In genomic region chr18:805755-806110, GRCh38 we compare ENCODE assay signal across 10 cellular contexts. TPM values are rescaled to one million over a fixed set of nuclear protein-coding genes. Genes with fewer than 3 reads are reported as not detected.
DNase-seq lines count a peak whose midpoint lies in the region; ATAC-seq and TF ChIP-seq lines count a peak whose summit lies in the region.
"Had no signal": no experiment of that assay in that cellular context is flagged by ENCODE, and none has a peak within 500 bp of the region (broad histone marks: within the 10 kb centered on the region; RNA-seq: fewer than 3 reads in every experiment).

No MANE protein-coding gene starts in this region.

- peak overlapping the region in 3 of 7 donors; percentile 5 to 73 (median 24) for H3K27ac Mint-ChIP-seq in CD4-positive, alpha-beta memory T cell
- H3K27ac Mint-ChIP-seq in chondrocyte (ENCODE audit: unreplicated experiment), result peak overlapping the region; percentile 19

- TF ChIP-seq POLR2A in thyroid gland (IDR thresholded peaks at IDR 0.05), result no peak

- ATAC-seq in GM19328 (IDR thresholded peaks at IDR 0.05; ENCODE audit: unreplicated experiment) (peak; percentile 27), HG03159 (IDR thresholded peaks at IDR 0.05; ENCODE audit: unreplicated experiment) (peak; percentile 36)

- H3K27ac ChIP-seq in CD4-positive, alpha-beta memory T cell (ENCODE audit: low read depth, low read length), result no peak overlapping the region
- no peak overlapping the region for H3K27ac ChIP-seq in thyroid gland

- H3K27me3 ChIP-seq in CD4-positive, alpha-beta memory T cell (ENCODE audit: insufficient read depth, low read length), result no peaks in the 10 kb centered on the region
- H3K27me3 ChIP-seq in thyroid gland, result no peaks in the 10 kb centered on the region

- CTCF ChIA-PET in CD4-positive, alpha-beta memory T cell (lab: Charles Lee; ENCODE audit: partially characterized antibody), result interaction anchor here (1.4 to 5.0 kb wide), 2 partner anchors 11 to 25 kb away, joined by 3 to 22 read pairs; no protein-coding TSS in a partner anchor

- H3K36me3 Mint-ChIP-seq in CD4-positive, alpha-beta memory T cell, result no peaks in the 10 kb centered on the region
- no peaks in the 10 kb centered on the region for H3K36me3 Mint-ChIP-seq in chondrocyte (ENCODE audit: low read depth)

- H3K27me3 Mint-ChIP-seq in CD4-positive, alpha-beta memory T cell, result peaks cover 0 to 2% of the 10 kb centered on the region in 2 donors
- no peaks in the 10 kb centered on the region for H3K27me3 Mint-ChIP-seq in chondrocyte (ENCODE audit: low read depth)

- intact Hi-C loops in CD4-positive, alpha-beta memory T cell (cut with micrococcal nuclease), result no loop called here
- intact Hi-C loops in thyroid gland (cut with DNase I), result no loop called here

- POLR2A ChIA-PET in CD4-positive, alpha-beta memory T cell (lab: Charles Lee; ENCODE audit: partially characterized antibody), result no interaction called here

- H3K36me3 ChIP-seq in CD4-positive, alpha-beta memory T cell (ENCODE audit: insufficient read depth, low read length), result no peaks in the 10 kb centered on the region
- no peaks in the 10 kb centered on the region for H3K36me3 ChIP-seq in thyroid gland

- no peaks in the 10 kb centered on the region for H3K9me3 ChIP-seq in CD4-positive, alpha-beta memory T cell (ENCODE audit: control insufficient read depth in 1 of 2, low read length in 2 of 2)
- no peaks in the 10 kb centered on the region for H3K9me3 ChIP-seq in thyroid gland

- peaks cover 53% of the 10 kb centered on the region for H3K4me1 ChIP-seq in CD4-positive, alpha-beta memory T cell (ENCODE audit: insufficient read depth, low read length)
- peaks cover 17 to 18% of the 10 kb centered on the region in 2 donors for H3K4me1 ChIP-seq in thyroid gland

- TF ChIP-seq CTCF in chondrocyte (IDR thresholded peaks at IDR 0.05), result no peak
- TF ChIP-seq CTCF in thyroid gland (IDR thresholded peaks at IDR 0.05), result no peak

- 83 to 84% methylated on average over 2 of the region's 2 CpGs for WGBS in thyroid gland, 2 donors

- H3K4me1 Mint-ChIP-seq in CD4-positive, alpha-beta memory T cell, result peaks cover 36 to 64% (median 48%) of the 10 kb centered on the region in 4 donors
- H3K4me1 Mint-ChIP-seq in chondrocyte (ENCODE audit: low read depth), result peaks cover 24% of the 10 kb centered on the region

- no peak overlapping the region for H3K4me3 ChIP-seq in CD4-positive, alpha-beta memory T cell (ENCODE audit: low read length in 2 of 2)
- no peak overlapping the region for H3K4me3 ChIP-seq in thyroid gland (replicated peaks in 1 of 3)

- no peak for DNase-seq in CD4-positive, alpha-beta memory T cell
- no peak for DNase-seq in chondrocyte (ENCODE audit: low spot score)
- DNase-seq in NCI-H2171 (lab: John Stamatoyannopoulos, UW), result no peak
- DNase-seq in germinal center (ENCODE audit: low spot score), result no peak
- no peak for DNase-seq in thyroid gland
- no peak for DNase-seq in C1 segment of cervical spinal cord (lab: John Stamatoyannopoulos, UW)
- DNase-seq: effector CD8-positive, alpha-beta T cell; midbrain had no signal

- H3K4me3 Mint-ChIP-seq in CD4-positive, alpha-beta memory T cell, result peak overlapping the region in 7 of 8 donors; percentile 42 to 73 (median 65)
- no peak overlapping the region for H3K4me3 Mint-ChIP-seq in chondrocyte (ENCODE audit: unreplicated experiment)

- H3K9me3 Mint-ChIP-seq in CD4-positive, alpha-beta memory T cell, result no peaks in the 10 kb centered on the region
- no peaks in the 10 kb centered on the region for H3K9me3 Mint-ChIP-seq in chondrocyte (ENCODE audit: low read depth)

RNA-seq across cellular contexts. Expression of gene YES1, which starts 6.3 kb away (rescaled TPM):
- 1 to 10 TPM; 4.9 to 7.9 TPM for total RNA-seq in CD4-positive, alpha-beta memory T cell
- polyA plus RNA-seq in CD4-positive, alpha-beta memory T cell, result 1 to 10 TPM; 1.9 to 2.0 TPM
- total RNA-seq in chondrocyte, result 31.1 to 38.0 TPM (median 36.9 TPM) in 3 replicates
- 100 to 1,000 TPM in 1 of 4 donors, 10 to 100 TPM in 3; 68.1 to 107 (median 80.3) TPM for total RNA-seq in thyroid gland
